Comparison of ENCODE assay signal across 17 cellular contexts in genomic region chr7:24706211-24707165, GRCh38.
"Had no signal": no experiment of that assay in that cellular context is flagged by ENCODE, and none has a peak within 500 bp of the region (broad histone marks: within the 10 kb centered on the region; RNA-seq: fewer than 3 reads in every experiment).

No MANE protein-coding gene starts in this region.

- H3K27me3 Mint-ChIP-seq: naive thymus-derived CD4-positive, alpha-beta T cell; stimulated activated naive CD8-positive, alpha-beta T cell treated with anti-CD3 and anti-CD28 coated beads, Interleukin-15, Interleukin-2, amounts not matched to agents 100 ng/mL and 50 ng/mL, for 24 hours had no signal

- H3K27me3 ChIP-seq: gastrocnemius medialis, heart left ventricle, right atrium auricular region, upper lobe of left lung had no signal

- H3K4me3 Mint-ChIP-seq: endodermal cell; naive thymus-derived CD4-positive, alpha-beta T cell; stimulated activated naive CD8-positive, alpha-beta T cell treated with anti-CD3 and anti-CD28 coated beads, Interleukin-15, Interleukin-2, amounts not matched to agents 100 ng/mL and 50 ng/mL, for 24 hours had no signal

- H3K36me3 Mint-ChIP-seq: naive thymus-derived CD4-positive, alpha-beta T cell had no signal

- H3K4me3 ChIP-seq: dorsolateral prefrontal cortex, gastrocnemius medialis, heart left ventricle, right atrium auricular region, upper lobe of left lung had no signal

- ATAC-seq: gastrocnemius medialis, left cardiac atrium had no signal

- DNase-seq: activated CD4-positive, CD25-positive, alpha-beta regulatory T cell treated with anti-CD3 and anti-CD28 coated beads, Interleukin-2, amount 50 U/mL, for 72 hours; activated naive CD4-positive, alpha-beta T cell; anterior cingulate cortex; dorsolateral prefrontal cortex; endodermal cell; gastrocnemius medialis; heart left ventricle; left cardiac atrium; midbrain; naive thymus-derived CD4-positive, alpha-beta T cell; small intestine; stimulated activated CD4-positive, alpha-beta T cell treated with anti-CD3 and anti-CD28 coated beads, Interleukin-4, amount 100 ng/mL, for 4 hours; stimulated activated CD8-positive, alpha-beta memory T cell treated with anti-CD3 and anti-CD28 coated beads, Interleukin-4, amount 100 ng/mL, for 48 hours had no signal

- H3K9me3 ChIP-seq: gastrocnemius medialis, heart left ventricle, neutrophil, right atrium auricular region, upper lobe of left lung had no signal

- H3K27ac ChIP-seq: neutrophil, right atrium auricular region, upper lobe of left lung had no signal

- H3K27ac Mint-ChIP-seq: endodermal cell; stimulated activated naive CD8-positive, alpha-beta T cell treated with anti-CD3 and anti-CD28 coated beads, Interleukin-15, Interleukin-2, amounts not matched to agents 100 ng/mL and 50 ng/mL, for 24 hours had no signal

- H3K9me3 Mint-ChIP-seq: endodermal cell; naive thymus-derived CD4-positive, alpha-beta T cell; stimulated activated naive CD8-positive, alpha-beta T cell treated with anti-CD3 and anti-CD28 coated beads, Interleukin-15, Interleukin-2, amounts not matched to agents 100 ng/mL and 50 ng/mL, for 24 hours had no signal

- H3K4me1 ChIP-seq: upper lobe of left lung had no signal
